ENCODE assay signal across 24 cellular contexts in the genomic region with DNA sequence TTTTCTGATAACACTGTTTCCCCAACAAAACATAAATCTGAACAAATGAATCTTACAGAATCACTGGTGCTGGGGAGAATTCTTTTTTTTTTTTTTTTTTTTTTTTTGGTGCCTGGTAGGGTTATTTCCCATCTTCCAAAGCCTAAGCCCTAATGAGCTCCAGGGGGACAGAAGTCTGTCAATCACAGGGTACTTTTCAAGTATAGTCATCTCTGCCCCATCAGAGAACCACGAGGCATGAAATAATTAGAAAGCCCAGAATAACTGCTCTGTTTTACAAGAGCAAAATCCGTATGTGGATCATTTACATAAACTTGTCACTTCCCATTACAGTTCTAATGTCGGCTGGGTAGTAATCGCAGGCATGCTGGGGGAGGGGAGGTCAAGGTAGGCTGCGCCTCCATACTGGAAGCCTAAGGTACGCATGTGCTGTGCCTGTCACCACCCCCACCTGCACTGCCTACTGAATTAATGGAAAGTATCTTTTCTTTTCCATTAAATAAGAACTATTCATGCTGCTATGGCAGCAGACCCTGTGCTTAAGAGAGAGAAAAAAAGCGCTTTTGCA.
DNase-seq lines count a peak whose midpoint lies in the region; TF ChIP-seq lines count a peak whose summit lies in the region.
"Had no signal": no experiment of that assay in that cellular context is flagged by ENCODE, and none has a peak within 500 bp of the region (broad histone marks: within the 10 kb centered on the region; RNA-seq: fewer than 3 reads in every experiment).

No MANE protein-coding gene starts in this region.

- H3K79me2 ChIP-seq in Karpas-422 (ENCODE audit: low read length) (no peaks in the 10 kb centered on the region), neural progenitor cell (ENCODE audit: low read depth) (no peaks in the 10 kb centered on the region)

- H3K9me3 Mint-ChIP-seq in neural progenitor cell (no peaks in the 10 kb centered on the region), Calu3 (ENCODE audit: low read depth, unreplicated experiment) (no peaks in the 10 kb centered on the region)
- H3K9me3 Mint-ChIP-seq: CD4-positive, alpha-beta T cell; H9; HFFc6 had no signal

- H3K9me2 ChIP-seq in Karpas-422 (replicated peaks; ENCODE audit: insufficient read depth, low read length), result no peaks in the 10 kb centered on the region

- H3K4me2 ChIP-seq in Karpas-422 (ENCODE audit: low read depth, low read length, poor library complexity, severe bottlenecking) (no peak overlapping the region), neural progenitor cell (peak overlapping the region; percentile 6)
- H3K4me2 ChIP-seq: BLaER1 had no signal

- H2AFZ ChIP-seq in Karpas-422 (ENCODE audit: low read length) (no peak overlapping the region), neural progenitor cell (replicated peaks) (no peak overlapping the region)

- CTCF ChIA-PET in Calu3 (lab: Charles Lee), result no interaction called here

- H3K36me3 Mint-ChIP-seq in neural progenitor cell (no peaks in the 10 kb centered on the region), Calu3 (ENCODE audit: insufficient read depth, unreplicated experiment) (no peaks in the 10 kb centered on the region)

- TF ChIP-seq POLR2A in esophagus muscularis mucosa (IDR thresholded peaks at IDR 0.05; ENCODE audit: low read depth), result no peak

- H3K4me1 Mint-ChIP-seq in neural progenitor cell (peaks cover 54% of the 10 kb centered on the region), Calu3 (ENCODE audit: low read depth, unreplicated experiment) (no peaks in the 10 kb centered on the region)

- intact Hi-C loops in esophagus muscularis mucosa (cut with DNase I) (no loop called here), Calu3 (cut with micrococcal nuclease; ENCODE audit: unreplicated experiment) (no loop called here), posterior cingulate gyrus (cut with DNase I) (no loop called here)

- peak; percentile 64 for DNase-seq in Karpas-422
- DNase-seq in esophagus muscularis mucosa (ENCODE audit: extremely low spot score), result peak; percentile 81
- DNase-seq in neural progenitor cell (ENCODE audit: low spot score), result no peak
- no peak for DNase-seq in DMS79 treated with DMSO at 0.1 percent for 48 hours (lab: John Stamatoyannopoulos, UW)
- no peak for DNase-seq in Calu3
- no peak for DNase-seq in WERI-Rb-1
- DNase-seq in posterior cingulate gyrus, result no peak
- DNase-seq: CD4-positive, alpha-beta T cell; COR-L47; DMS 273 treated with DMSO at 0.1 percent for 48 hours; DND-41; H9; HFFc6; KG1; NCI-H146; NCI-H2029 treated with DMSO at 0.1 percent for 48 hours; NCI-H226; NCI-H510A treated with DMSO at 0.1 percent for 48 hours; NCI-H748 treated with DMSO at 0.1 percent for 48 hours; SHP77 treated with DMSO at 0.1 percent for 48 hours; SW 1271 had no signal

- peaks cover 13% of the 10 kb centered on the region for H3F3A ChIP-seq in neural progenitor cell (ENCODE audit: low read depth)

- H3K4me3 ChIP-seq in Karpas-422 (ENCODE audit: low read length), result no peak overlapping the region
- H3K4me3 ChIP-seq in esophagus muscularis mucosa, result no peak overlapping the region
- H3K4me3 ChIP-seq in neural progenitor cell, result no peak overlapping the region
- H3K4me3 ChIP-seq in WERI-Rb-1 (ENCODE audit: low read depth, low read length), result no peak overlapping the region
- H3K4me3 ChIP-seq: BLaER1, SK-N-MC had no signal

- H3K9me3 ChIP-seq in Karpas-422 (ENCODE audit: low read length) (no peaks in the 10 kb centered on the region), esophagus muscularis mucosa (no peaks in the 10 kb centered on the region), neural progenitor cell (ENCODE audit: low read depth) (no peaks in the 10 kb centered on the region), WERI-Rb-1 (ENCODE audit: severe bottlenecking) (no peaks in the 10 kb centered on the region)
- H3K9me3 ChIP-seq: BLaER1 had no signal

- H3K4me1 ChIP-seq in Karpas-422 (ENCODE audit: low read length), result peaks cover 10% of the 10 kb centered on the region
- peaks cover 0 to 2% (median 0%) of the 10 kb centered on the region in 4 donors for H3K4me1 ChIP-seq in esophagus muscularis mucosa
- H3K4me1 ChIP-seq in neural progenitor cell, result peaks cover 47% of the 10 kb centered on the region

- no peaks in the 10 kb centered on the region for H3K36me3 ChIP-seq in Karpas-422 (ENCODE audit: insufficient read depth, low read length)
- H3K36me3 ChIP-seq in esophagus muscularis mucosa, result no peaks in the 10 kb centered on the region
- no peaks in the 10 kb centered on the region for H3K36me3 ChIP-seq in neural progenitor cell
- H3K36me3 ChIP-seq in WERI-Rb-1, result no peaks in the 10 kb centered on the region
- H3K36me3 ChIP-seq: BLaER1 had no signal

- H3K9ac ChIP-seq in Karpas-422 (ENCODE audit: low read length) (no peak overlapping the region), neural progenitor cell (no peak overlapping the region)
- H3K9ac ChIP-seq: BLaER1 had no signal

- WGBS in esophagus muscularis mucosa, result 57% methylated on average over 7 of the region's 7 CpGs

- no peak for TF ChIP-seq EP300 in esophagus muscularis mucosa (IDR thresholded peaks at IDR 0.05)

- H3K27ac Mint-ChIP-seq in neural progenitor cell, result peak overlapping the region; percentile 31
- H3K27ac Mint-ChIP-seq in Calu3 (ENCODE audit: unreplicated experiment), result no peak overlapping the region
- H3K27ac Mint-ChIP-seq: CD4-positive, alpha-beta T cell; H9; HFFc6 had no signal

- no TSS peak for BruUV-seq in Calu3 (replicated peaks; lab: Mats Ljungman, UMichigan)

- peaks cover 5% of the 10 kb centered on the region for H3K27me3 Mint-ChIP-seq in neural progenitor cell (ENCODE audit: insufficient read depth, low read depth)
- H3K27me3 Mint-ChIP-seq in Calu3 (ENCODE audit: unreplicated experiment), result peaks cover 11% of the 10 kb centered on the region
- H3K27me3 Mint-ChIP-seq: CD4-positive, alpha-beta T cell had no signal

- H3K4me3 Mint-ChIP-seq in neural progenitor cell (peak overlapping the region; percentile 42), Calu3 (ENCODE audit: low read depth, unreplicated experiment) (no peak overlapping the region)
- H3K4me3 Mint-ChIP-seq: CD4-positive, alpha-beta T cell; H9; HFFc6 had no signal

- TF ChIP-seq CTCF in esophagus muscularis mucosa (IDR thresholded peaks at IDR 0.05) (no peak), neural progenitor cell (IDR thresholded peaks at IDR 0.05) (no peak), Calu3 (IDR thresholded peaks at IDR 0.05; ENCODE audit: unreplicated experiment) (no peak), WERI-Rb-1 (IDR thresholded peaks at IDR 0.05; ENCODE audit: low read depth, low read length) (no peak)

- H4K20me1 ChIP-seq in Karpas-422 (ENCODE audit: insufficient read depth, low read depth, low read length) (no peaks in the 10 kb centered on the region), neural progenitor cell (ENCODE audit: low read depth) (no peaks in the 10 kb centered on the region)
- H4K20me1 ChIP-seq: BLaER1 had no signal

- H3K27ac ChIP-seq in Karpas-422 (ENCODE audit: low read length) (no peak overlapping the region), esophagus muscularis mucosa (replicated peaks in 1 of 4) (no peak overlapping the region), neural progenitor cell (no peak overlapping the region), WERI-Rb-1 (no peak overlapping the region)
- H3K27ac ChIP-seq: BLaER1, RWPE1, SK-N-MC had no signal

- no peaks in the 10 kb centered on the region; the same call in 1 of the 2 replicates for H3K27me3 ChIP-seq in Karpas-422 (ENCODE audit: low read length)
- peaks cover 0 to 8% (median 0%) of the 10 kb centered on the region in 4 donors for H3K27me3 ChIP-seq in esophagus muscularis mucosa
- no peaks in the 10 kb centered on the region for H3K27me3 ChIP-seq in neural progenitor cell
- peaks cover 3% of the 10 kb centered on the region for H3K27me3 ChIP-seq in WERI-Rb-1 (ENCODE audit: insufficient read depth, low read depth, severe bottlenecking)
- H3K27me3 ChIP-seq: BLaER1 had no signal

Comparison
In these comparisons a context has a peak if more than half of its experiments do, and no peak if none do; other contexts are left out.
1. DNase-seq: peak in Karpas-422 (single experiment) and esophagus muscularis mucosa (single experiment); none in neural progenitor cell (single experiment), DMS79 treated with DMSO at 0.1 percent for 48 hours (single experiment), Calu3 (single experiment), WERI-Rb-1 (single experiment) and posterior cingulate gyrus (0 of 10).